19 cellular contexts compared by ENCODE assay signal in the genomic region with DNA sequence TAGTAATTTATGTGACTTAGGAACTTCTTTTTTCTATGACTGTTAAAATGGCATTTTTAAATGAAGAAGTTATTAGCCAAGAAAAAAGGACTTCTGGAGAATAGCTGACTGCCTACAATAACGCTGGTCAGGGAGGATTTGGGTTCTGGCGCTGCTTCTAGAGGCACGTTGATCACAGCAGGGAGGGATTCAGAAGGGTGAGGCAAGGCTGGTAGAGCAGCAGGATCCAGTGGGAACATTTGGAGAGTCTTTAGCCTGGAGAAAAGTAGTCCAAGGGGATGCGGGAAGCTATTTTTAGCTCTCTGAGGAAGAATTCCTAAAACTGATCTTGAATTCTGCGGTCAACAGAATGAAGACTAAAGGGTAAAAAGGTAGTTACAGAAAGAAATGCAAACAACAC.
"Had no signal": no experiment of that assay in that cellular context is flagged by ENCODE, and none has a peak within 500 bp of the region (broad histone marks: within the 10 kb centered on the region; RNA-seq: fewer than 3 reads in every experiment).

No MANE protein-coding gene starts in this region.

- H3K27ac ChIP-seq: SJSA1, SK-N-MC had no signal

- H3K27me3 ChIP-seq: MG63, SJSA1 had no signal

- H3K9me3 ChIP-seq: MG63, SJSA1 had no signal

- DNase-seq: Karpas-422, KG1, MG63, NCI-H1092, NCI-H1105 treated with DMSO at 0.1 percent for 48 hours, NCI-H1417 treated with DMSO at 0.1 percent for 48 hours, NCI-H1694 treated with DMSO at 0.1 percent for 48 hours, NCI-H1930, NCI-H2081, NCI-H2107, NCI-H2227 treated with DMSO at 0.1 percent for 48 hours, NCI-H524, NCI-H526 treated with DMSO at 0.1 percent for 48 hours, NCI-H774, Right ventricle myocardium superior, RPMI8226, SIG-M5 had no signal

- H3K4me1 ChIP-seq: SJSA1 had no signal

- H3K36me3 ChIP-seq: MG63, SJSA1 had no signal

- H3K4me3 ChIP-seq: MG63, SJSA1, SK-N-MC had no signal
